8 cellular contexts compared by ENCODE assay signal in genomic region chr19:47483800-47484690, GRCh38. TPM values are rescaled to one million over a fixed set of nuclear protein-coding genes. Genes with fewer than 3 reads are reported as not detected.
A peak's percentile ranks its signal among the peaks of the same experiment; 100 is the strongest.
DNase-seq lines count a peak whose midpoint lies in the region; ATAC-seq and TF ChIP-seq lines count a peak whose summit lies in the region.

KPTN (minus strand) TSS chr19:47484219; CDS start chr19:47484160, 59 bp downstream.

- H3K27ac ChIP-seq in GM23248: peak within 1 kb of the TSS; percentile 78

- H3K79me2 ChIP-seq in GM23248 (ENCODE audit: insufficient read depth): no peaks in the 10 kb centered on the region

- H4K20me1 ChIP-seq in GM23248 (ENCODE audit: insufficient read depth): no peaks in the 10 kb centered on the region

- H3K27me3 ChIP-seq in GM23248 (replicated peaks; ENCODE audit: insufficient read depth): no peaks in the 10 kb centered on the region

- peak within 1 kb of the TSS; percentile 99 for H3K4me3 Mint-ChIP-seq in activated T-helper 17 cell treated with anti-CD3 and anti-CD28 coated beads, Interleukin-2, amount 50 U/mL, for 72 hours
- H3K4me3 Mint-ChIP-seq in natural killer cell: peak within 1 kb of the TSS; percentile 95
- peak within 1 kb of the TSS; percentile 92 to 94 for H3K4me3 Mint-ChIP-seq in stimulated activated naive B cell treated with anti-CD40 and anti-IgM and Interleukin-4, amounts not matched to agents 10 μg/mL and 1 μg/mL and 100 μg/mL, for 72 hours

- TF ChIP-seq CTCF in LNCaP clone FGC (IDR thresholded peaks at IDR 0.05; ENCODE audit: control insufficient read depth, extremely low read depth, insufficient read depth) (peak; percentile 72), natural killer cell (IDR thresholded peaks at IDR 0.05) (peak; percentile 82)

- H3K9me3 ChIP-seq in GM23248 (ENCODE audit: low read depth): no peaks in the 10 kb centered on the region

- in situ Hi-C loops in GM23248 (cut with MboI): no loop called here

- peak; percentile 95 for ATAC-seq in activated T-helper 17 cell treated with anti-CD3 and anti-CD28 coated beads, Interleukin-2, amount 50 U/mL, for 72 hours (replicated peaks)
- peak; percentile 81 to 92 (median 86) for ATAC-seq in natural killer cell
- peak; percentile 91 to 92 for ATAC-seq in stimulated activated naive B cell treated with anti-CD40 and anti-IgM and Interleukin-4, amounts not matched to agents 10 μg/mL and 1 μg/mL and 100 μg/mL, for 72 hours (replicated peaks)

- H3K27me3 Mint-ChIP-seq in activated T-helper 17 cell treated with anti-CD3 and anti-CD28 coated beads, Interleukin-2, amount 50 U/mL, for 72 hours: no peaks in the 10 kb centered on the region
- H3K27me3 Mint-ChIP-seq in natural killer cell (ENCODE audit: low read depth in 2 of 2): peaks cover 0 to 3% of the 10 kb centered on the region in 2 donors
- H3K27me3 Mint-ChIP-seq in stimulated activated naive B cell treated with anti-CD40 and anti-IgM and Interleukin-4, amounts not matched to agents 10 μg/mL and 1 μg/mL and 100 μg/mL, for 72 hours: peaks cover 0 to 10% of the 10 kb centered on the region in 2 donors

- 1 to 2% methylated on average over 40 to 55 of the region's 57 CpGs for WGBS in GM23248 (ENCODE audit: low coverage in 1 of 2, low lambda C conversion rate in 2 of 2, missing lambda C conversion rate in 2 of 2), 2 experiments

- H3K9ac ChIP-seq in GM23248: peak within 1 kb of the TSS; percentile 95

- peak within 1 kb of the TSS; percentile 96 for H2AFZ ChIP-seq in GM23248

- H3K9me2 ChIP-seq in GM23248 (ENCODE audit: insufficient read depth): no peaks in the 10 kb centered on the region

- peak within 1 kb of the TSS; percentile 96 for H3K4me2 ChIP-seq in GM23248 (ENCODE audit: unreplicated experiment)

- H3K4me3 ChIP-seq in GM23248 (peak within 1 kb of the TSS; percentile 92), LNCaP clone FGC (ENCODE audit: low read depth, low read length) (peak within 1 kb of the TSS; percentile 61)

- 0 out of 2 replicates have a peak, but pooled peaks cover 7% of the 10 kb centered on the region for H3F3A ChIP-seq in GM23248 (ENCODE audit: insufficient read depth)

- H3K36me3 ChIP-seq in GM23248 (ENCODE audit: low read depth): 0 out of 2 replicates have a peak, but pooled peaks cover 6% of the 10 kb centered on the region

- intact Hi-C loops in natural killer cell (cut with micrococcal nuclease): loop anchor here (1.0 kb wide), 3 partner anchors 31 to 135 kb away; partner anchors contain the start of genes DHX34 and NAPA

- H3K9me3 Mint-ChIP-seq in activated T-helper 17 cell treated with anti-CD3 and anti-CD28 coated beads, Interleukin-2, amount 50 U/mL, for 72 hours: no peaks in the 10 kb centered on the region
- H3K9me3 Mint-ChIP-seq in natural killer cell: no peaks in the 10 kb centered on the region
- H3K9me3 Mint-ChIP-seq in stimulated activated naive B cell treated with anti-CD40 and anti-IgM and Interleukin-4, amounts not matched to agents 10 μg/mL and 1 μg/mL and 100 μg/mL, for 72 hours: no peaks in the 10 kb centered on the region

- H3K4me1 ChIP-seq in GM23248 (ENCODE audit: insufficient read depth): peaks cover 3% of the 10 kb centered on the region; the same call in 1 of the 2 replicates

- peaks cover 17% of the 10 kb centered on the region for H3K4me1 Mint-ChIP-seq in activated T-helper 17 cell treated with anti-CD3 and anti-CD28 coated beads, Interleukin-2, amount 50 U/mL, for 72 hours
- H3K4me1 Mint-ChIP-seq in natural killer cell: peaks cover 23 to 36% of the 10 kb centered on the region in 2 donors
- peaks cover 38 to 55% of the 10 kb centered on the region in 2 donors for H3K4me1 Mint-ChIP-seq in stimulated activated naive B cell treated with anti-CD40 and anti-IgM and Interleukin-4, amounts not matched to agents 10 μg/mL and 1 μg/mL and 100 μg/mL, for 72 hours

- peak; percentile 82 for DNase-seq in DMS79 treated with DMSO at 0.1 percent for 48 hours (lab: John Stamatoyannopoulos, UW)
- peak; percentile 95 for DNase-seq in GM23248
- peak; percentile 45 for DNase-seq in LNCaP clone FGC (ENCODE audit: low read depth)
- peak; percentile 87 for DNase-seq in RPMI7951 (ENCODE audit: low read depth)
- peak; percentile 89 for DNase-seq in fibroblast of peridontal ligament (ENCODE audit: extremely low read depth)
- DNase-seq in natural killer cell: peak; percentile 88
- peak; percentile 86 for DNase-seq in stimulated activated naive B cell treated with anti-CD40 and anti-IgM and Interleukin-4, amounts not matched to agents 10 μg/mL and 1 μg/mL and 100 μg/mL, for 72 hours

- H3K36me3 Mint-ChIP-seq in activated T-helper 17 cell treated with anti-CD3 and anti-CD28 coated beads, Interleukin-2, amount 50 U/mL, for 72 hours (ENCODE audit: low read depth): peaks cover 14% of the 10 kb centered on the region
- no peaks in the 10 kb centered on the region for H3K36me3 Mint-ChIP-seq in natural killer cell
- H3K36me3 Mint-ChIP-seq in stimulated activated naive B cell treated with anti-CD40 and anti-IgM and Interleukin-4, amounts not matched to agents 10 μg/mL and 1 μg/mL and 100 μg/mL, for 72 hours: peaks cover 19 to 26% of the 10 kb centered on the region in 2 donors

- peak within 1 kb of the TSS; percentile 100 for H3K27ac Mint-ChIP-seq in activated T-helper 17 cell treated with anti-CD3 and anti-CD28 coated beads, Interleukin-2, amount 50 U/mL, for 72 hours
- H3K27ac Mint-ChIP-seq in natural killer cell: peak within 1 kb of the TSS; percentile 93 to 97
- peak within 1 kb of the TSS; percentile 99 for H3K27ac Mint-ChIP-seq in stimulated activated naive B cell treated with anti-CD40 and anti-IgM and Interleukin-4, amounts not matched to agents 10 μg/mL and 1 μg/mL and 100 μg/mL, for 72 hours

RNA-seq across cellular contexts. Expression of gene KPTN, which starts in this region (rescaled TPM):
- 3.1 and 18.3 TPM in 2 replicates for total RNA-seq in GM23248 (2014; rRNA removed; shearing (Covaris generic))
- polyA plus RNA-seq in GM23248 (2016; fragmentation: Nextera tagmentation; extraction: Ambion mirVana): 7.2 and 9.6 TPM in 2 replicates
- 6.6 and 12.1 TPM in 2 replicates for total RNA-seq in RPMI7951 (2014; rRNA removed; shearing (Covaris generic))
- 10 to 100 TPM; 12.9 to 17.7 TPM for total RNA-seq in activated T-helper 17 cell treated with anti-CD3 and anti-CD28 coated beads, Interleukin-2, amount 50 U/mL, for 72 hours
- total RNA-seq in natural killer cell: 1 to 10 TPM; 3.0 to 4.2 (median 3.6) TPM

Comparison
In these comparisons a context has a peak if more than half of its experiments do, and no peak if none do; other contexts are left out.
1. Peak in every context shown above with its lines: DNase-seq, ATAC-seq, H3K4me3 ChIP-seq and H3K27ac ChIP-seq.
2. DNase-seq: peak in every context shown above with its lines; median percentile 95 in GM23248; 89 in fibroblast of peridontal ligament; 88 in natural killer cell; 87 in RPMI7951; 86 in stimulated activated naive B cell treated with anti-CD40 and anti-IgM and Interleukin-4, amounts not matched to agents 10 μg/mL and 1 μg/mL and 100 μg/mL, for 72 hours; 82 in DMS79 treated with DMSO at 0.1 percent for 48 hours; 45 in LNCaP clone FGC.